Comparison of ENCODE assay signal across 1 cellular context in genomic region chr11:8242113-8242475, GRCh38.
TF ChIP-seq lines count a peak whose summit lies in the region.

No MANE protein-coding gene starts in this region.

TF ChIP-seq in H1, 55 proteins besides CTCF, POLR2A, EP300 and RAD21:
- TF ChIP-seq MAX (IDR thresholded peaks at IDR 0.05), result no peak
- TF ChIP-seq YY1 (IDR thresholded peaks at IDR 0.05; ENCODE audit: low read depth, low read length), result peak; percentile 79
- TF ChIP-seq ASH2L (IDR thresholded peaks at IDR 0.05; ENCODE audit: low read length), result peak; percentile 28
- no peak for TF ChIP-seq PHF8 (conservative IDR thresholded peaks at IDR 0.05; ENCODE audit: low read depth, low read length)
- no peak for TF ChIP-seq NRF1 (IDR thresholded peaks at IDR 0.05; ENCODE audit: low read depth, low read length)
- TF ChIP-seq BCL11A (IDR thresholded peaks at IDR 0.05; ENCODE audit: low read depth in 2 of 2, low read length in 2 of 2), result no peak
- TF ChIP-seq KDM1A (IDR thresholded peaks at IDR 0.05; ENCODE audit: borderline replicate concordance, low read length), result peak; percentile 22; the same call in 1 of the 2 replicates
- TF ChIP-seq TAF7 (optimal IDR thresholded peaks at IDR 0.05; ENCODE audit: borderline replicate concordance, low read depth, low read length), result no peak
TF ChIP-seq in H1: peak in this region for 3.
